In the genomic region with DNA sequence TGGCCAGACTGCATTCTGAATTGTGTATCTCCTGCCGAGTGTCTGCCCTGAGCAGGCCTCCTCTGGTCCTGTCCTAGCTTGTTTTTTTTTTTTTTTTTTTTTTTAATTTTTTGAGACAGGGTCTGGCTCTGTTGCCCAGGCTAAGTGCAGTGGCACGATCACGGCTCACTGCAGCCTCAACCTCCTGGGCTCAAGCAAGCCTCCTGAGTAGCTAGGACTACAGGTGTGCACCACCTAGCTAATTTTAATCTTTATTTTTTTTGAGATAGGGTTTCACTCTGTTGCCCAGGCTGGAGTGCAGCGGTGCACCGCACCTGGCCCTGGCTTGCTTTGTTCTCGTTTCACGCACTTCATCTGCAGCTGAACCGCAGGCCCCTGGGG, we compare ENCODE assay signal across 1 cellular context.
TF ChIP-seq lines count a peak whose summit lies in the region.

No MANE protein-coding gene starts in this region.

TF ChIP-seq in H1, 55 proteins besides CTCF, POLR2A, EP300 and RAD21 (continued from another document):
- TF ChIP-seq ATF2 (IDR thresholded peaks at IDR 0.05; ENCODE audit: low read length): no peak
- no peak for TF ChIP-seq ASH2L (IDR thresholded peaks at IDR 0.05; ENCODE audit: low read length)
- no peak for TF ChIP-seq NANOG (IDR thresholded peaks at IDR 0.05; ENCODE audit: insufficient read depth, low read depth, low read length, poor library complexity, severe bottlenecking)
- TF ChIP-seq MAFK (IDR thresholded peaks at IDR 0.05; ENCODE audit: low read depth, low read length): no peak
- TF ChIP-seq HDAC2 (IDR thresholded peaks at IDR 0.05; ENCODE audit: borderline replicate concordance in 1 of 2, low read depth in 2 of 2, low read length in 2 of 2): no peak
- TF ChIP-seq CEBPB (IDR thresholded peaks at IDR 0.05; ENCODE audit: low read depth, low read length): no peak
- no peak for TF ChIP-seq CHD2 (IDR thresholded peaks at IDR 0.05; ENCODE audit: low read length)
- no peak for TF ChIP-seq KDM4A (IDR thresholded peaks at IDR 0.05; ENCODE audit: low read depth, low read length, severe bottlenecking)
- no peak for TF ChIP-seq NRF1 (IDR thresholded peaks at IDR 0.05; ENCODE audit: low read depth, low read length)
- TF ChIP-seq RBBP5 (IDR thresholded peaks at IDR 0.05; ENCODE audit: borderline replicate concordance, low read depth, low read length): no peak
- TF ChIP-seq TBP (IDR thresholded peaks at IDR 0.05; ENCODE audit: low read depth, low read length): no peak
TF ChIP-seq in H1: peak in this region for 0.
